2 cellular contexts compared by ENCODE assay signal in the genomic region with DNA sequence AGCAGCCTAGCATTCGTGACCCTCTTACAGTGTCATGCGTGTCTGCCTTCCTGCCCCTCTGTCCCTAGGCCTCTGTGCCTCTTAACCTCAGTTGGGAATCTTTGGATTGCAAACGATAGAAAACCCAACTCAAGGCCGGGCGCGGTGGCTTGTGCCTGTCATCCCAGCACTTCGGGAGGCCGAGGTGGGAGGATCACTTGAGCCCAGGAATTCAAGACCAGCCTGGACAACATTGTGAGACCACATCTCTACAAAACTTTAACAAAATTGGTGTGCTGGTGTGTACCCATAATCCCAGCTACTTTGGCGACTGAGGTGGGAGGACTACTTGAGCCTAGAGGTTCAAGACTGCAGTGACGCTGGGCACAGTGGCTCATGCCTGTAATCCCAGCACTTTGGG.
TF ChIP-seq lines count a peak whose summit lies in the region.

No MANE protein-coding gene starts in this region.

TF ChIP-seq in HepG2, 621 proteins besides CTCF, POLR2A, EP300 and RAD21 (continues in another document):
- TF ChIP-seq, protein P1, sequence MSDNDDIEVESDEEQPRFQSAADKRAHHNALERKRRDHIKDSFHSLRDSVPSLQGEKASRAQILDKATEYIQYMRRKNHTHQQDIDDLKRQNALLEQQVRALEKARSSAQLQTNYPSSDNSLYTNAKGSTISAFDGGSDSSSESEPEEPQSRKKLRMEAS (IDR thresholded peaks at IDR 0.05), result no peak
- 0 out of 2 replicates have a peak, but pooled peaks have one; percentile 40 for TF ChIP-seq ZNF33B (CRISPR knock-in tag; IDR thresholded peaks at IDR 0.05)
- no peak for TF ChIP-seq HMG20B (CRISPR knock-in tag; conservative IDR thresholded peaks at IDR 0.05)
- TF ChIP-seq, protein P2, sequence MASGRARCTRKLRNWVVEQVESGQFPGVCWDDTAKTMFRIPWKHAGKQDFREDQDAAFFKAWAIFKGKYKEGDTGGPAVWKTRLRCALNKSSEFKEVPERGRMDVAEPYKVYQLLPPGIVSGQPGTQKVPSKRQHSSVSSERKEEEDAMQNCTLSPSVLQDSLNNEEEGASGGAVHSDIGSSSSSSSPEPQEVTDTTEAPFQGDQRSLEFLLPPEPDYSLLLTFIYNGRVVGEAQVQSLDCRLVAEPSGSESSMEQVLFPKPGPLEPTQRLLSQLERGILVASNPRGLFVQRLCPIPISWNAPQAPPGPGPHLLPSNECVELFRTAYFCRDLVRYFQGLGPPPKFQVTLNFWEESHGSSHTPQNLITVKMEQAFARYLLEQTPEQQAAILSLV (CRISPR knock-in tag; IDR thresholded peaks at IDR 0.05; ENCODE audit: borderline replicate concordance), result no peak
- TF ChIP-seq ISX (CRISPR knock-in tag; conservative IDR thresholded peaks at IDR 0.05), result no peak
- 0 out of 2 replicates have a peak, but pooled peaks have one; percentile 18 for TF ChIP-seq ZNF878 (CRISPR knock-in tag; IDR thresholded peaks at IDR 0.05)
- no peak for TF ChIP-seq NBN (conservative IDR thresholded peaks at IDR 0.05)
- peak; percentile 10; the same call in 1 of the 2 replicates for TF ChIP-seq MYC (CRISPR knock-in tag; IDR thresholded peaks at IDR 0.05; ENCODE audit: borderline replicate concordance)
- TF ChIP-seq, protein P3, sequence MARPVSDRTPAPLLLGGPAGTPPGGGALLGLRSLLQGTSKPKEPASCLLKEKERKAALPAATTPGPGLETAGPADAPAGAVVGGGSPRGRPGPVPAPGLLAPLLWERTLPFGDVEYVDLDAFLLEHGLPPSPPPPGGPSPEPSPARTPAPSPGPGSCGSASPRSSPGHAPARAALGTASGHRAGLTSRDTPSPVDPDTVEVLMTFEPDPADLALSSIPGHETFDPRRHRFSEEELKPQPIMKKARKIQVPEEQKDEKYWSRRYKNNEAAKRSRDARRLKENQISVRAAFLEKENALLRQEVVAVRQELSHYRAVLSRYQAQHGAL (CRISPR knock-in tag; IDR thresholded peaks at IDR 0.05; ENCODE audit: not compliant biosample characterization), result no peak
- TF ChIP-seq, protein P4, sequence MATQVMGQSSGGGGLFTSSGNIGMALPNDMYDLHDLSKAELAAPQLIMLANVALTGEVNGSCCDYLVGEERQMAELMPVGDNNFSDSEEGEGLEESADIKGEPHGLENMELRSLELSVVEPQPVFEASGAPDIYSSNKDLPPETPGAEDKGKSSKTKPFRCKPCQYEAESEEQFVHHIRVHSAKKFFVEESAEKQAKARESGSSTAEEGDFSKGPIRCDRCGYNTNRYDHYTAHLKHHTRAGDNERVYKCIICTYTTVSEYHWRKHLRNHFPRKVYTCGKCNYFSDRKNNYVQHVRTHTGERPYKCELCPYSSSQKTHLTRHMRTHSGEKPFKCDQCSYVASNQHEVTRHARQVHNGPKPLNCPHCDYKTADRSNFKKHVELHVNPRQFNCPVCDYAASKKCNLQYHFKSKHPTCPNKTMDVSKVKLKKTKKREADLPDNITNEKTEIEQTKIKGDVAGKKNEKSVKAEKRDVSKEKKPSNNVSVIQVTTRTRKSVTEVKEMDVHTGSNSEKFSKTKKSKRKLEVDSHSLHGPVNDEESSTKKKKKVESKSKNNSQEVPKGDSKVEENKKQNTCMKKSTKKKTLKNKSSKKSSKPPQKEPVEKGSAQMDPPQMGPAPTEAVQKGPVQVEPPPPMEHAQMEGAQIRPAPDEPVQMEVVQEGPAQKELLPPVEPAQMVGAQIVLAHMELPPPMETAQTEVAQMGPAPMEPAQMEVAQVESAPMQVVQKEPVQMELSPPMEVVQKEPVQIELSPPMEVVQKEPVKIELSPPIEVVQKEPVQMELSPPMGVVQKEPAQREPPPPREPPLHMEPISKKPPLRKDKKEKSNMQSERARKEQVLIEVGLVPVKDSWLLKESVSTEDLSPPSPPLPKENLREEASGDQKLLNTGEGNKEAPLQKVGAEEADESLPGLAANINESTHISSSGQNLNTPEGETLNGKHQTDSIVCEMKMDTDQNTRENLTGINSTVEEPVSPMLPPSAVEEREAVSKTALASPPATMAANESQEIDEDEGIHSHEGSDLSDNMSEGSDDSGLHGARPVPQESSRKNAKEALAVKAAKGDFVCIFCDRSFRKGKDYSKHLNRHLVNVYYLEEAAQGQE (IDR thresholded peaks at IDR 0.05; ENCODE audit: borderline replicate concordance in 1 of 2, low read depth in 1 of 2, low read length in 2 of 2), result no peak
- TF ChIP-seq KLF6 (CRISPR knock-in tag; IDR thresholded peaks at IDR 0.05), result peak; percentile 9; the same call in 1 of the 2 replicates
- TF ChIP-seq MZF1 (CRISPR knock-in tag; IDR thresholded peaks at IDR 0.05; ENCODE audit: borderline replicate concordance), result no peak
- TF ChIP-seq, protein P5, sequence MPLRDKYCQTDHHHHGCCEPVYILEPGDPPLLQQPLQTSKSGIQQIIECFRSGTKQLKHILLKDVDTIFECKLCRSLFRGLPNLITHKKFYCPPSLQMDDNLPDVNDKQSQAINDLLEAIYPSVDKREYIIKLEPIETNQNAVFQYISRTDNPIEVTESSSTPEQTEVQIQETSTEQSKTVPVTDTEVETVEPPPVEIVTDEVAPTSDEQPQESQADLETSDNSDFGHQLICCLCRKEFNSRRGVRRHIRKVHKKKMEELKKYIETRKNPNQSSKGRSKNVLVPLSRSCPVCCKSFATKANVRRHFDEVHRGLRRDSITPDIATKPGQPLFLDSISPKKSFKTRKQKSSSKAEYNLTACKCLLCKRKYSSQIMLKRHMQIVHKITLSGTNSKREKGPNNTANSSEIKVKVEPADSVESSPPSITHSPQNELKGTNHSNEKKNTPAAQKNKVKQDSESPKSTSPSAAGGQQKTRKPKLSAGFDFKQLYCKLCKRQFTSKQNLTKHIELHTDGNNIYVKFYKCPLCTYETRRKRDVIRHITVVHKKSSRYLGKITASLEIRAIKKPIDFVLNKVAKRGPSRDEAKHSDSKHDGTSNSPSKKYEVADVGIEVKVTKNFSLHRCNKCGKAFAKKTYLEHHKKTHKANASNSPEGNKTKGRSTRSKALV (CRISPR knock-in tag; IDR thresholded peaks at IDR 0.05), result no peak
- TF ChIP-seq, protein P6, sequence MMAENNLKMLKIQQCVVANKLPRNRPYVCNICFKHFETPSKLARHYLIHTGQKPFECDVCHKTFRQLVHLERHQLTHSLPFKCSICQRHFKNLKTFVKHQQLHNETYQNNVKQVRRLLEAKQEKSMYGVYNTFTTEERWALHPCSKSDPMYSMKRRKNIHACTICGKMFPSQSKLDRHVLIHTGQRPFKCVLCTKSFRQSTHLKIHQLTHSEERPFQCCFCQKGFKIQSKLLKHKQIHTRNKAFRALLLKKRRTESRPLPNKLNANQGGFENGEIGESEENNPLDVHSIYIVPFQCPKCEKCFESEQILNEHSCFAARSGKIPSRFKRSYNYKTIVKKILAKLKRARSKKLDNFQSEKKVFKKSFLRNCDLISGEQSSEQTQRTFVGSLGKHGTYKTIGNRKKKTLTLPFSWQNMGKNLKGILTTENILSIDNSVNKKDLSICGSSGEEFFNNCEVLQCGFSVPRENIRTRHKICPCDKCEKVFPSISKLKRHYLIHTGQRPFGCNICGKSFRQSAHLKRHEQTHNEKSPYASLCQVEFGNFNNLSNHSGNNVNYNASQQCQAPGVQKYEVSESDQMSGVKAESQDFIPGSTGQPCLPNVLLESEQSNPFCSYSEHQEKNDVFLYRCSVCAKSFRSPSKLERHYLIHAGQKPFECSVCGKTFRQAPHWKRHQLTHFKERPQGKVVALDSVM (CRISPR knock-in tag; IDR thresholded peaks at IDR 0.05), result peak; percentile 89
- TF ChIP-seq ZFP82 (CRISPR knock-in tag; IDR thresholded peaks at IDR 0.05; ENCODE audit: borderline replicate concordance), result no peak
- TF ChIP-seq ZBTB8A (CRISPR knock-in tag; IDR thresholded peaks at IDR 0.05; ENCODE audit: borderline replicate concordance, low read depth), result no peak
- no peak for TF ChIP-seq TOPORS (CRISPR knock-in tag; IDR thresholded peaks at IDR 0.05)
- TF ChIP-seq DPF2 (CRISPR knock-in tag; IDR thresholded peaks at IDR 0.05; ENCODE audit: borderline replicate concordance, low read depth), result no peak

TF ChIP-seq in SK-N-SH, 30 proteins besides CTCF, POLR2A, EP300 and RAD21:
- TF ChIP-seq RXRA (IDR thresholded peaks at IDR 0.05; ENCODE audit: borderline replicate concordance, low read depth) (no peak), TCF12 (IDR thresholded peaks at IDR 0.05) (no peak), NRF1 (IDR thresholded peaks at IDR 0.05; ENCODE audit: low read depth, low read length) (no peak), SMC3 (IDR thresholded peaks at IDR 0.05; ENCODE audit: low read depth, low read length) (no peak), ELF1 (IDR thresholded peaks at IDR 0.05) (no peak), YY1 (IDR thresholded peaks at IDR 0.05; ENCODE audit: low read depth) (no peak), FOXJ3 (CRISPR knock-in tag; IDR thresholded peaks at IDR 0.05) (no peak), RCOR1 (IDR thresholded peaks at IDR 0.05; ENCODE audit: low read length) (no peak), GABPA (IDR thresholded peaks at IDR 0.05; ENCODE audit: low read depth) (no peak)
- TF ChIP-seq, protein P4 (IDR thresholded peaks at IDR 0.05; ENCODE audit: low read depth, low read length), result no peak
- TF ChIP-seq, protein P7, sequence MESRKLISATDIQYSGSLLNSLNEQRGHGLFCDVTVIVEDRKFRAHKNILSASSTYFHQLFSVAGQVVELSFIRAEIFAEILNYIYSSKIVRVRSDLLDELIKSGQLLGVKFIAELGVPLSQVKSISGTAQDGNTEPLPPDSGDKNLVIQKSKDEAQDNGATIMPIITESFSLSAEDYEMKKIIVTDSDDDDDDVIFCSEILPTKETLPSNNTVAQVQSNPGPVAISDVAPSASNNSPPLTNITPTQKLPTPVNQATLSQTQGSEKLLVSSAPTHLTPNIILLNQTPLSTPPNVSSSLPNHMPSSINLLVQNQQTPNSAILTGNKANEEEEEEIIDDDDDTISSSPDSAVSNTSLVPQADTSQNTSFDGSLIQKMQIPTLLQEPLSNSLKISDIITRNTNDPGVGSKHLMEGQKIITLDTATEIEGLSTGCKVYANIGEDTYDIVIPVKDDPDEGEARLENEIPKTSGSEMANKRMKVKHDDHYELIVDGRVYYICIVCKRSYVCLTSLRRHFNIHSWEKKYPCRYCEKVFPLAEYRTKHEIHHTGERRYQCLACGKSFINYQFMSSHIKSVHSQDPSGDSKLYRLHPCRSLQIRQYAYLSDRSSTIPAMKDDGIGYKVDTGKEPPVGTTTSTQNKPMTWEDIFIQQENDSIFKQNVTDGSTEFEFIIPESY (IDR thresholded peaks at IDR 0.05; ENCODE audit: borderline replicate concordance, low read depth), result no peak
